In the genomic region with DNA sequence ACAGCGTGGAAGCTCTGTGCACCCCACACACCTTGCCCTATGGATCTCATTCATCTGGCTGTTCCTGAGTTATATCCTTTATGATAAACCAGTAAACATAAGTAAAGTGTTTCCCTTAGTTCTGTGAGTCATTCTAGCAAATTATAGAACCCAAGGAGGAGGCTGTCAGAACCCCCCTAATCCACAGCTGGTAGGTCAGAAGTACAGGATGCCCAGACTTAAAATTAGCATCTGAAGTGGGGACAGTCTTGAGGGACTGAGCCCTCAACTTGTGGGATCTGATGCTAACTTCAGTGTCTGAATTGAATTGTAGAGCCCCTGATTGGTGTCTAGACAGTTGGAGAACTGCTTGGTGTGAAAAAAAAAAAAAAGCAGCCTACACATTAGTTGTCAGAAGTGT, we compare ENCODE assay signal across 28 cellular contexts.
DNase-seq lines count a peak whose midpoint lies in the region; ATAC-seq and TF ChIP-seq lines count a peak whose summit lies in the region.
"Had no signal": no experiment of that assay in that cellular context is flagged by ENCODE, and none has a peak within 500 bp of the region (broad histone marks: within the 10 kb centered on the region; RNA-seq: fewer than 3 reads in every experiment).

No MANE protein-coding gene starts in this region.

- H3K9me3 Mint-ChIP-seq in activated CD8-positive, alpha-beta T cell treated with anti-CD3 and anti-CD28 coated beads for 36 hours = no peaks in the 10 kb centered on the region
- H3K9me3 Mint-ChIP-seq in activated CD8-positive, alpha-beta T cell treated with anti-CD3 and anti-CD28 coated beads, Interleukin-2, amount 10 ng/mL, durations not matched to agents 7 days and 5 days (ENCODE audit: insufficient read depth) = no peaks in the 10 kb centered on the region
- H3K9me3 Mint-ChIP-seq in activated T-helper 1 cell treated with anti-CD3 and anti-CD28 coated beads, Interleukin-12 subunit alpha, Interleukin-12 subunit beta, Interleukin-2, Interleukin-4 antibody, amounts not matched to agents 30 ng/mL and 10 ng/mL and 1 ng/mL, durations not matched to agents 14 hours and 24 hours and 36 hours = no peaks in the 10 kb centered on the region
- H3K9me3 Mint-ChIP-seq: activated naive CD4-positive, alpha-beta T cell treated with anti-CD3 and anti-CD28 coated beads, Interleukin-2, amount 10 ng/mL, durations not matched to agents 7 days and 5 days; activated T-cell treated with anti-CD3 and anti-CD28 coated beads, Interleukin-2, amount 50 U/mL, for 72 hours; CD4-positive, CD25-positive, alpha-beta regulatory T cell; dendritic cell treated with granulocyte-macrophage colony-stimulating factor and Interleukin-4, amounts not matched to agents 40 ng/mL and 50 ng/mL, for 4 days; mesothelial cell of epicardium; naive thymus-derived CD8-positive, alpha-beta T cell had no signal

- H3K4me3 Mint-ChIP-seq in activated CD8-positive, alpha-beta T cell treated with anti-CD3 and anti-CD28 coated beads for 36 hours = no peak overlapping the region
- no peak overlapping the region for H3K4me3 Mint-ChIP-seq in activated CD8-positive, alpha-beta T cell treated with anti-CD3 and anti-CD28 coated beads, Interleukin-2, amount 10 ng/mL, durations not matched to agents 7 days and 5 days
- H3K4me3 Mint-ChIP-seq in activated T-helper 1 cell treated with anti-CD3 and anti-CD28 coated beads, Interleukin-12 subunit alpha, Interleukin-12 subunit beta, Interleukin-2, Interleukin-4 antibody, amounts not matched to agents 30 ng/mL and 10 ng/mL and 1 ng/mL, durations not matched to agents 14 hours and 24 hours and 36 hours = no peak overlapping the region
- H3K4me3 Mint-ChIP-seq: activated naive CD4-positive, alpha-beta T cell treated with anti-CD3 and anti-CD28 coated beads, Interleukin-2, amount 10 ng/mL, durations not matched to agents 7 days and 5 days; activated T-cell treated with anti-CD3 and anti-CD28 coated beads, Interleukin-2, amount 50 U/mL, for 72 hours; CD4-positive, CD25-positive, alpha-beta regulatory T cell; dendritic cell treated with granulocyte-macrophage colony-stimulating factor and Interleukin-4, amounts not matched to agents 40 ng/mL and 50 ng/mL, for 4 days; mesothelial cell of epicardium; naive thymus-derived CD8-positive, alpha-beta T cell had no signal

- TF ChIP-seq CTCF in activated CD8-positive, alpha-beta T cell treated with anti-CD3 and anti-CD28 coated beads for 36 hours (IDR thresholded peaks at IDR 0.05) = no peak

- peaks cover 29% of the 10 kb centered on the region for H3K4me1 Mint-ChIP-seq in activated CD8-positive, alpha-beta T cell treated with anti-CD3 and anti-CD28 coated beads for 36 hours (ENCODE audit: low read depth)
- peaks cover 21% of the 10 kb centered on the region for H3K4me1 Mint-ChIP-seq in activated CD8-positive, alpha-beta T cell treated with anti-CD3 and anti-CD28 coated beads, Interleukin-2, amount 10 ng/mL, durations not matched to agents 7 days and 5 days (ENCODE audit: low read depth)
- H3K4me1 Mint-ChIP-seq in activated T-helper 1 cell treated with anti-CD3 and anti-CD28 coated beads, Interleukin-12 subunit alpha, Interleukin-12 subunit beta, Interleukin-2, Interleukin-4 antibody, amounts not matched to agents 30 ng/mL and 10 ng/mL and 1 ng/mL, durations not matched to agents 14 hours and 24 hours and 36 hours (ENCODE audit: low read depth) = no peaks in the 10 kb centered on the region

- CTCF ChIA-PET in activated CD8-positive, alpha-beta T cell treated with anti-CD3 and anti-CD28 coated beads for 36 hours (lab: Charles Lee) = interaction anchor here (0.8 to 1.7 kb wide), 4 partner anchors 21 to 144 kb away, joined by 3 to 9 read pairs (median 3); no protein-coding TSS in a partner anchor
- CTCF ChIA-PET in activated CD8-positive, alpha-beta T cell treated with anti-CD3 and anti-CD28 coated beads, Interleukin-2, amount 10 ng/mL, durations not matched to agents 7 days and 5 days (lab: Charles Lee) = interaction anchor here (0.6 to 1.1 kb wide), 3 partner anchors 9 to 436 kb away, joined by 3 read pairs; no protein-coding TSS in a partner anchor

- DNase-seq in activated CD8-positive, alpha-beta T cell treated with anti-CD3 and anti-CD28 coated beads for 36 hours = no peak
- no peak for DNase-seq in activated CD8-positive, alpha-beta T cell treated with anti-CD3 and anti-CD28 coated beads, Interleukin-2, amount 10 ng/mL, durations not matched to agents 7 days and 5 days
- DNase-seq in LHCN-M2 (ENCODE audit: low read depth) = peak; percentile 38
- peak; percentile 45 for DNase-seq in astrocyte of the hippocampus (ENCODE audit: low read depth, low spot score)
- peak; percentile 6 for DNase-seq in myocyte (ENCODE audit: low read depth)
- no peak for DNase-seq in activated T-helper 1 cell treated with anti-CD3 and anti-CD28 coated beads, Interleukin-12 subunit alpha, Interleukin-12 subunit beta, Interleukin-2, Interleukin-4 antibody, amounts not matched to agents 30 ng/mL and 10 ng/mL and 1 ng/mL, durations not matched to agents 14 hours and 24 hours and 36 hours (ENCODE audit: low spot score)
- DNase-seq in globus pallidus (ENCODE audit: low spot score) = no peak
- no peak for DNase-seq in activated CD4-positive, alpha-beta T cell treated with anti-CD3 and anti-CD28 coated beads, Interleukin-2, amount 50 U/mL, for 1 hour
- DNase-seq: 8988T; activated CD4-positive, alpha-beta T cell treated with anti-CD3 and anti-CD28 coated beads for 48 hours; activated naive CD4-positive, alpha-beta T cell treated with anti-CD3 and anti-CD28 coated beads, Interleukin-2, amount 10 ng/mL, durations not matched to agents 7 days and 5 days; activated T-cell treated with anti-CD3 and anti-CD28 coated beads, Interleukin-2, amount 50 U/mL, for 72 hours; anterior cingulate cortex; CD4-positive, CD25-positive, alpha-beta regulatory T cell; central memory CD4-positive, alpha-beta T cell; islet precursor cell; left ventricle myocardium superior; naive thymus-derived CD8-positive, alpha-beta T cell; NCI-H1105 treated with DMSO at 0.1 percent for 48 hours; NCI-H1930; NCI-H69; nucleus accumbens; psoas muscle; RPMI8226; stomach; tibial artery had no signal

- intact Hi-C loops in activated CD8-positive, alpha-beta T cell treated with anti-CD3 and anti-CD28 coated beads for 36 hours (cut with micrococcal nuclease) = no loop called here
- intact Hi-C loops in activated T-helper 1 cell treated with anti-CD3 and anti-CD28 coated beads, Interleukin-12 subunit alpha, Interleukin-12 subunit beta, Interleukin-2, Interleukin-4 antibody, amounts not matched to agents 30 ng/mL and 10 ng/mL and 1 ng/mL, durations not matched to agents 14 hours and 24 hours and 36 hours (cut with micrococcal nuclease) = no loop called here

- no peaks in the 10 kb centered on the region for H3K27me3 Mint-ChIP-seq in activated CD8-positive, alpha-beta T cell treated with anti-CD3 and anti-CD28 coated beads for 36 hours
- H3K27me3 Mint-ChIP-seq in activated CD8-positive, alpha-beta T cell treated with anti-CD3 and anti-CD28 coated beads, Interleukin-2, amount 10 ng/mL, durations not matched to agents 7 days and 5 days (ENCODE audit: low read depth) = no peaks in the 10 kb centered on the region
- H3K27me3 Mint-ChIP-seq in activated T-helper 1 cell treated with anti-CD3 and anti-CD28 coated beads, Interleukin-12 subunit alpha, Interleukin-12 subunit beta, Interleukin-2, Interleukin-4 antibody, amounts not matched to agents 30 ng/mL and 10 ng/mL and 1 ng/mL, durations not matched to agents 14 hours and 24 hours and 36 hours (ENCODE audit: insufficient read depth) = peaks cover 2% of the 10 kb centered on the region
- H3K27me3 Mint-ChIP-seq: activated naive CD4-positive, alpha-beta T cell treated with anti-CD3 and anti-CD28 coated beads, Interleukin-2, amount 10 ng/mL, durations not matched to agents 7 days and 5 days; CD4-positive, CD25-positive, alpha-beta regulatory T cell had no signal

- POLR2A ChIA-PET in activated CD8-positive, alpha-beta T cell treated with anti-CD3 and anti-CD28 coated beads for 36 hours (lab: Charles Lee) = no interaction called here
- POLR2A ChIA-PET in activated CD8-positive, alpha-beta T cell treated with anti-CD3 and anti-CD28 coated beads, Interleukin-2, amount 10 ng/mL, durations not matched to agents 7 days and 5 days (lab: Charles Lee) = no interaction called here

- H3K27ac Mint-ChIP-seq in activated CD8-positive, alpha-beta T cell treated with anti-CD3 and anti-CD28 coated beads for 36 hours = no peak overlapping the region
- H3K27ac Mint-ChIP-seq in activated CD8-positive, alpha-beta T cell treated with anti-CD3 and anti-CD28 coated beads, Interleukin-2, amount 10 ng/mL, durations not matched to agents 7 days and 5 days = no peak overlapping the region
- H3K27ac Mint-ChIP-seq in activated T-helper 1 cell treated with anti-CD3 and anti-CD28 coated beads, Interleukin-12 subunit alpha, Interleukin-12 subunit beta, Interleukin-2, Interleukin-4 antibody, amounts not matched to agents 30 ng/mL and 10 ng/mL and 1 ng/mL, durations not matched to agents 14 hours and 24 hours and 36 hours = no peak overlapping the region
- H3K27ac Mint-ChIP-seq: activated naive CD4-positive, alpha-beta T cell treated with anti-CD3 and anti-CD28 coated beads, Interleukin-2, amount 10 ng/mL, durations not matched to agents 7 days and 5 days; CD4-positive, CD25-positive, alpha-beta regulatory T cell; dendritic cell treated with granulocyte-macrophage colony-stimulating factor and Interleukin-4, amounts not matched to agents 40 ng/mL and 50 ng/mL, for 4 days; mesothelial cell of epicardium; naive thymus-derived CD8-positive, alpha-beta T cell had no signal

- no peaks in the 10 kb centered on the region for H3K36me3 Mint-ChIP-seq in activated CD8-positive, alpha-beta T cell treated with anti-CD3 and anti-CD28 coated beads for 36 hours (ENCODE audit: low read depth)
- H3K36me3 Mint-ChIP-seq in activated CD8-positive, alpha-beta T cell treated with anti-CD3 and anti-CD28 coated beads, Interleukin-2, amount 10 ng/mL, durations not matched to agents 7 days and 5 days (ENCODE audit: low read depth) = no peaks in the 10 kb centered on the region
- no peaks in the 10 kb centered on the region for H3K36me3 Mint-ChIP-seq in activated T-helper 1 cell treated with anti-CD3 and anti-CD28 coated beads, Interleukin-12 subunit alpha, Interleukin-12 subunit beta, Interleukin-2, Interleukin-4 antibody, amounts not matched to agents 30 ng/mL and 10 ng/mL and 1 ng/mL, durations not matched to agents 14 hours and 24 hours and 36 hours (ENCODE audit: low read depth)
- H3K36me3 Mint-ChIP-seq: activated naive CD4-positive, alpha-beta T cell treated with anti-CD3 and anti-CD28 coated beads, Interleukin-2, amount 10 ng/mL, durations not matched to agents 7 days and 5 days; mesothelial cell of epicardium; naive thymus-derived CD8-positive, alpha-beta T cell had no signal

- ATAC-seq in activated CD8-positive, alpha-beta T cell treated with anti-CD3 and anti-CD28 coated beads for 36 hours = peak; percentile 53
- ATAC-seq in activated CD8-positive, alpha-beta T cell treated with anti-CD3 and anti-CD28 coated beads, Interleukin-2, amount 10 ng/mL, durations not matched to agents 7 days and 5 days = no peak
- ATAC-seq: activated T-cell treated with anti-CD3 and anti-CD28 coated beads, Interleukin-2, amount 50 U/mL, for 72 hours; left ventricle myocardium superior; naive thymus-derived CD8-positive, alpha-beta T cell; psoas muscle had no signal

Comparison
In these comparisons a context has a peak if more than half of its experiments do, and no peak if none do; other contexts are left out.
1. DNase-seq: peak in LHCN-M2 (single experiment), astrocyte of the hippocampus (single experiment) and myocyte (single experiment); none in activated CD8-positive, alpha-beta T cell treated with anti-CD3 and anti-CD28 coated beads for 36 hours (single experiment), activated CD8-positive, alpha-beta T cell treated with anti-CD3 and anti-CD28 coated beads, Interleukin-2, amount 10 ng/mL, durations not matched to agents 7 days and 5 days (single experiment), activated T-helper 1 cell treated with anti-CD3 and anti-CD28 coated beads, Interleukin-12 subunit alpha, Interleukin-12 subunit beta, Interleukin-2, Interleukin-4 antibody, amounts not matched to agents 30 ng/mL and 10 ng/mL and 1 ng/mL, durations not matched to agents 14 hours and 24 hours and 36 hours (single experiment), globus pallidus (single experiment) and activated CD4-positive, alpha-beta T cell treated with anti-CD3 and anti-CD28 coated beads, Interleukin-2, amount 50 U/mL, for 1 hour (single experiment).